Comparison of ENCODE assay signal across 15 cellular contexts in genomic region chr17:29257756-29258155, GRCh38. TPM values are rescaled to one million over a fixed set of nuclear protein-coding genes. Genes with fewer than 3 reads are reported as not detected.
DNase-seq lines count a peak whose midpoint lies in the region; ATAC-seq, FAIRE-seq and TF ChIP-seq lines count a peak whose summit lies in the region.
"Had no signal": no experiment of that assay in that cellular context is flagged by ENCODE, and none has a peak within 500 bp of the region (broad histone marks: within the 10 kb centered on the region; RNA-seq: fewer than 3 reads in every experiment).

No MANE protein-coding gene starts in this region.

- FAIRE-seq in H54 (lab: Jason Lieb, UNC) = peak; percentile 87
- FAIRE-seq: GM12892, islet of Langerhans had no signal

- peaks cover 8% of the 10 kb centered on the region for H3K4me1 Mint-ChIP-seq in stimulated activated memory B cell treated with anti-CD40 and anti-IgM and Interleukin-4, amounts not matched to agents 10 μg/mL and 1 μg/mL and 100 μg/mL, for 72 hours
- H3K4me1 Mint-ChIP-seq in stimulated activated naive CD8-positive, alpha-beta T cell treated with anti-CD3 and anti-CD28 coated beads, Interleukin-15, amount 100 ng/mL, for 72 hours = peaks cover 34% of the 10 kb centered on the region
- H3K4me1 Mint-ChIP-seq: neural crest cell had no signal

- H3K27ac ChIP-seq in RWPE2 (ENCODE audit: poor library complexity, severe bottlenecking) = peak overlapping the region; percentile 41

- peak; percentile 44; the same call in 1 of the 3 replicates for ATAC-seq in RWPE2 (ENCODE audit: low read depth)
- ATAC-seq in stimulated activated memory B cell treated with anti-CD40 and anti-IgM and Interleukin-4, amounts not matched to agents 10 μg/mL and 1 μg/mL and 100 μg/mL, for 72 hours = no peak
- no peak for ATAC-seq in stimulated activated naive CD8-positive, alpha-beta T cell treated with anti-CD3 and anti-CD28 coated beads, Interleukin-15, amount 100 ng/mL, for 72 hours
- ATAC-seq in GM18868 (IDR thresholded peaks at IDR 0.05; ENCODE audit: unreplicated experiment) = no peak

- no peaks in the 10 kb centered on the region for H3K27me3 Mint-ChIP-seq in stimulated activated memory B cell treated with anti-CD40 and anti-IgM and Interleukin-4, amounts not matched to agents 10 μg/mL and 1 μg/mL and 100 μg/mL, for 72 hours
- H3K27me3 Mint-ChIP-seq in stimulated activated naive CD8-positive, alpha-beta T cell treated with anti-CD3 and anti-CD28 coated beads, Interleukin-15, amount 100 ng/mL, for 72 hours = no peaks in the 10 kb centered on the region

- H3K4me1 ChIP-seq in RWPE2 (ENCODE audit: insufficient read depth, poor library complexity, severe bottlenecking) = peaks cover 37% of the 10 kb centered on the region

- H3K36me3 ChIP-seq in RWPE2 (ENCODE audit: low read depth) = peaks cover 71% of the 10 kb centered on the region

- no peak overlapping the region for H3K4me3 ChIP-seq in RWPE2 (ENCODE audit: severe bottlenecking)
- no peak overlapping the region for H3K4me3 ChIP-seq in fibroblast of the aortic adventitia (ENCODE audit: low read depth, low read length)

- peaks cover 40% of the 10 kb centered on the region for H3K36me3 Mint-ChIP-seq in stimulated activated memory B cell treated with anti-CD40 and anti-IgM and Interleukin-4, amounts not matched to agents 10 μg/mL and 1 μg/mL and 100 μg/mL, for 72 hours

- H3K9me3 ChIP-seq in RWPE2 (ENCODE audit: severe bottlenecking) = no peaks in the 10 kb centered on the region

- peak overlapping the region; percentile 24 for H3K27ac Mint-ChIP-seq in stimulated activated memory B cell treated with anti-CD40 and anti-IgM and Interleukin-4, amounts not matched to agents 10 μg/mL and 1 μg/mL and 100 μg/mL, for 72 hours
- H3K27ac Mint-ChIP-seq in stimulated activated naive CD8-positive, alpha-beta T cell treated with anti-CD3 and anti-CD28 coated beads, Interleukin-15, amount 100 ng/mL, for 72 hours = no peak overlapping the region

- H3K27me3 ChIP-seq in RWPE2 (ENCODE audit: insufficient read depth, poor library complexity, severe bottlenecking) = no peaks in the 10 kb centered on the region

- no peaks in the 10 kb centered on the region for H3K9me3 Mint-ChIP-seq in stimulated activated memory B cell treated with anti-CD40 and anti-IgM and Interleukin-4, amounts not matched to agents 10 μg/mL and 1 μg/mL and 100 μg/mL, for 72 hours
- H3K9me3 Mint-ChIP-seq in stimulated activated naive CD8-positive, alpha-beta T cell treated with anti-CD3 and anti-CD28 coated beads, Interleukin-15, amount 100 ng/mL, for 72 hours = no peaks in the 10 kb centered on the region
- H3K9me3 Mint-ChIP-seq: neural crest cell had no signal

- no peak for TF ChIP-seq CTCF in RWPE2 (IDR thresholded peaks at IDR 0.05; ENCODE audit: poor library complexity, severe bottlenecking)
- TF ChIP-seq CTCF in fibroblast of the aortic adventitia (IDR thresholded peaks at IDR 0.05; ENCODE audit: insufficient read depth, low read length) = no peak

- no peak for TF ChIP-seq POLR2A in H54 (IDR thresholded peaks at IDR 0.05; ENCODE audit: low read depth, low read length)

- no peak overlapping the region for H3K4me3 Mint-ChIP-seq in stimulated activated memory B cell treated with anti-CD40 and anti-IgM and Interleukin-4, amounts not matched to agents 10 μg/mL and 1 μg/mL and 100 μg/mL, for 72 hours
- H3K4me3 Mint-ChIP-seq in stimulated activated naive CD8-positive, alpha-beta T cell treated with anti-CD3 and anti-CD28 coated beads, Interleukin-15, amount 100 ng/mL, for 72 hours = no peak overlapping the region
- H3K4me3 Mint-ChIP-seq: neural crest cell had no signal

- DNase-seq in H54 (ENCODE audit: insufficient read length, low spot score) (no peak), RWPE2 (ENCODE audit: low spot score) (no peak), fibroblast of the aortic adventitia (ENCODE audit: low read depth) (peak; percentile 66), NCI-H526 (lab: John Stamatoyannopoulos, UW) (no peak)
- DNase-seq in stimulated activated naive CD8-positive, alpha-beta T cell treated with anti-CD3 and anti-CD28 coated beads, Interleukin-15, amount 100 ng/mL, for 72 hours = no peak
- DNase-seq: activated T-cell treated with anti-CD3 and anti-CD28 coated beads for 4 hours; Karpas-422; NCI-H446 treated with DMSO at 0.1 percent for 48 hours; SHP77 treated with DMSO at 0.1 percent for 48 hours; stimulated activated CD4-positive, alpha-beta T cell treated with anti-CD3 and anti-CD28 coated beads, Interleukin-15, amount 100 ng/mL, for 24 hours had no signal

RNA-seq across cellular contexts. Expression of gene CRYBA1, which starts 11.1 kb away (rescaled TPM):
- not detected in 2 replicates for total RNA-seq in fibroblast of the aortic adventitia (ENCODE audit: low replicate concordance)

RNA-seq across cellular contexts. Expression of gene NUFIP2, which starts 36.2 kb away (rescaled TPM):
- 53.3 and 59.7 TPM in 2 replicates for total RNA-seq in fibroblast of the aortic adventitia (ENCODE audit: low replicate concordance)
